Comparison of ENCODE assay signal across 16 cellular contexts in genomic region chr16:84483882-84484565, GRCh38. TPM values are rescaled to one million over a fixed set of nuclear protein-coding genes. Genes with fewer than 3 reads are reported as not detected.
DNase-seq lines count a peak whose midpoint lies in the region; TF ChIP-seq lines count a peak whose summit lies in the region.
"Had no signal": no experiment of that assay in that cellular context is flagged by ENCODE, and none has a peak within 500 bp of the region (broad histone marks: within the 10 kb centered on the region; RNA-seq: fewer than 3 reads in every experiment).

No MANE protein-coding gene starts in this region.

- no peak for TF ChIP-seq CTCF in coronary artery (IDR thresholded peaks at IDR 0.05)
- no peak for TF ChIP-seq CTCF in osteocyte (IDR thresholded peaks at IDR 0.05)

- no peak overlapping the region for H3K4me3 Mint-ChIP-seq in osteocyte (ENCODE audit: unreplicated experiment)

- H3K4me1 Mint-ChIP-seq in osteocyte (ENCODE audit: unreplicated experiment): peaks cover 16% of the 10 kb centered on the region

- H3K27ac ChIP-seq in coronary artery: no peak overlapping the region

- no peaks in the 10 kb centered on the region for H3K27me3 Mint-ChIP-seq in osteocyte (ENCODE audit: unreplicated experiment)

- no peaks in the 10 kb centered on the region for H3K9me3 Mint-ChIP-seq in osteocyte (ENCODE audit: unreplicated experiment)

- H3K4me3 ChIP-seq in coronary artery: no peak overlapping the region
- H3K4me3 ChIP-seq: GM12878, HAP-1 had no signal

- DNase-seq in activated CD8-positive, alpha-beta memory T cell treated with anti-CD3 and anti-CD28 coated beads, Interleukin-2, amount 50 U/mL, for 48 hours: peak; percentile 39
- DNase-seq in activated CD8-positive, alpha-beta memory T cell treated with anti-CD3 and anti-CD28 coated beads, Interleukin-2, amount 50 U/mL, for 4 hours: no peak
- peak; percentile 57 for DNase-seq in coronary artery (ENCODE audit: low spot score)
- DNase-seq in osteocyte (ENCODE audit: extremely low spot score, unreplicated experiment): peak; percentile 71
- peak; percentile 31 for DNase-seq in ureter (ENCODE audit: low spot score)
- no peak for DNase-seq in activated CD4-positive, alpha-beta T cell treated with anti-CD3 and anti-CD28 coated beads, Interleukin-2, amount 50 U/mL, for 1 hour
- no peak for DNase-seq in HCEC 1CT
- no peak for DNase-seq in SIG-M5 (lab: John Stamatoyannopoulos, UW)
- DNase-seq: DND-41; GDM1; MV-4-11; NCI-H1417 treated with DMSO at 0.1 percent for 48 hours; NCI-H446; NK-92 treated with Interleukin-12 subunit alpha and Interleukin-12 subunit beta, amount 100 ng/mL, for 24 hours had no signal

- H3K36me3 Mint-ChIP-seq in osteocyte (ENCODE audit: unreplicated experiment): peaks cover 16% of the 10 kb centered on the region

- H3K27ac Mint-ChIP-seq in osteocyte (ENCODE audit: unreplicated experiment): no peak overlapping the region

RNA-seq across cellular contexts. Expression of gene MEAK7, which starts 20.4 kb away (rescaled TPM):
- total RNA-seq in osteocyte: 26.2 and 28.1 TPM in 2 replicates
- 53.9 TPM for total RNA-seq in ureter

Comparison
In these comparisons a context has a peak if more than half of its experiments do, and no peak if none do; other contexts are left out.
1. DNase-seq: peak in activated CD8-positive, alpha-beta memory T cell treated with anti-CD3 and anti-CD28 coated beads, Interleukin-2, amount 50 U/mL, for 48 hours (single experiment), coronary artery (single experiment), osteocyte (single experiment) and ureter (single experiment); none in activated CD8-positive, alpha-beta memory T cell treated with anti-CD3 and anti-CD28 coated beads, Interleukin-2, amount 50 U/mL, for 4 hours (single experiment), activated CD4-positive, alpha-beta T cell treated with anti-CD3 and anti-CD28 coated beads, Interleukin-2, amount 50 U/mL, for 1 hour (single experiment), HCEC 1CT (single experiment) and SIG-M5 (single experiment).